ENCODE assay signal across 1 cellular context in the genomic region with DNA sequence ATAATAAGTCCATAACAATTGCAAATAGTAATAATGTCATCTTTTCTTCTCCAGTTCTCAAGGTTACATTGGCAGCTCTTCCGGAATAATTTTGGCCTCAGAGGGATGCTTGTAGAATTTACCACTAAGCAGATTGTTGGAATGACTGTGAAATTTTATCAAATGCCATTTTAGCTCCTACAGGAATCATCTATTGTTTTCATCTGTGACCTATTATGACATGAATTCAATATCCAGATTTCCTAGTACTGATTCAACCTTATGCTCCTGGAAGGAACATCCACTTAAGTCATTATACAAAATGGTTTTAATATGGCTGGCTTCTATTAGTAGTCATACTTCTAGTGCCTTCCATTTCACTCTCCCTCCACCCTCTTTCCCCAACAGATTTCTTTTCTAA.
TF ChIP-seq lines count a peak whose summit lies in the region.

No MANE protein-coding gene starts in this region.

TF ChIP-seq in SK-N-SH, 30 proteins besides CTCF, POLR2A, EP300 and RAD21 (continued from another document):
- TF ChIP-seq, protein P1, sequence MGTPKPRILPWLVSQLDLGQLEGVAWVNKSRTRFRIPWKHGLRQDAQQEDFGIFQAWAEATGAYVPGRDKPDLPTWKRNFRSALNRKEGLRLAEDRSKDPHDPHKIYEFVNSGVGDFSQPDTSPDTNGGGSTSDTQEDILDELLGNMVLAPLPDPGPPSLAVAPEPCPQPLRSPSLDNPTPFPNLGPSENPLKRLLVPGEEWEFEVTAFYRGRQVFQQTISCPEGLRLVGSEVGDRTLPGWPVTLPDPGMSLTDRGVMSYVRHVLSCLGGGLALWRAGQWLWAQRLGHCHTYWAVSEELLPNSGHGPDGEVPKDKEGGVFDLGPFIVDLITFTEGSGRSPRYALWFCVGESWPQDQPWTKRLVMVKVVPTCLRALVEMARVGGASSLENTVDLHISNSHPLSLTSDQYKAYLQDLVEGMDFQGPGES (IDR thresholded peaks at IDR 0.05; ENCODE audit: low read depth, low read length), result no peak
- TF ChIP-seq POLR2AphosphoS5 (IDR thresholded peaks at IDR 0.05; ENCODE audit: low read depth, low read length) (no peak), USF1 (IDR thresholded peaks at IDR 0.05; ENCODE audit: borderline replicate concordance, low read depth) (no peak), MAX (IDR thresholded peaks at IDR 0.05; ENCODE audit: low read depth) (no peak), SIN3A (IDR thresholded peaks at IDR 0.05; ENCODE audit: borderline replicate concordance, low read depth, low read length) (no peak), FOXJ3 (CRISPR knock-in tag; IDR thresholded peaks at IDR 0.05) (no peak), EZH2phosphoT487 (IDR thresholded peaks at IDR 0.05; ENCODE audit: borderline replicate concordance, low read depth) (no peak), GATA2 (CRISPR knock-in tag; IDR thresholded peaks at IDR 0.05) (no peak), RCOR1 (IDR thresholded peaks at IDR 0.05; ENCODE audit: low read length) (no peak), JUND (IDR thresholded peaks at IDR 0.05) (no peak), MXI1 (IDR thresholded peaks at IDR 0.05; ENCODE audit: low read depth, low read length) (no peak), FOXM1 (IDR thresholded peaks at IDR 0.05; ENCODE audit: low read depth) (no peak), MEF2A (IDR thresholded peaks at IDR 0.05; ENCODE audit: borderline replicate concordance, low read depth) (no peak), NFIC (IDR thresholded peaks at IDR 0.05; ENCODE audit: borderline replicate concordance) (no peak)
TF ChIP-seq in SK-N-SH: peak in this region for 0.
